Comparison of ENCODE assay signal across 8 cellular contexts in genomic region chr1:221776495-221777413, GRCh38. TPM values are rescaled to one million over a fixed set of nuclear protein-coding genes. Genes with fewer than 3 reads are reported as not detected.
DNase-seq lines count a peak whose midpoint lies in the region; ATAC-seq, FAIRE-seq and TF ChIP-seq lines count a peak whose summit lies in the region.

No MANE protein-coding gene starts in this region.

- H3K4me1 ChIP-seq in smooth muscle cell (ENCODE audit: low read depth) = no peaks in the 10 kb centered on the region

- H3K27ac ChIP-seq in smooth muscle cell (ENCODE audit: low read depth) = no peak overlapping the region

- DNase-seq in Kasumi-1 (lab: John Stamatoyannopoulos, UW) (peak; percentile 7 to 23), immature natural killer cell (no peak), urothelium cell line (ENCODE audit: low spot score) (no peak), pons (ENCODE audit: low spot score) (no peak), MCF 10A (ENCODE audit: unreplicated experiment) (no peak), smooth muscle cell (lab: John Stamatoyannopoulos, UW; ENCODE audit: unreplicated experiment) (no peak)

- peaks cover 65 to 67% of the 10 kb centered on the region in 2 donors for H3K4me1 Mint-ChIP-seq in immature natural killer cell
- H3K4me1 Mint-ChIP-seq in MCF 10A (ENCODE audit: insufficient read depth, unreplicated experiment) = peaks cover 5% of the 10 kb centered on the region

- CTCF ChIA-PET in MCF 10A (lab: Yijun Ruan, JAX) = interaction anchor here (0.6 to 1.0 kb wide), 4 partner anchors 318 to 857 kb away, joined by 3 read pairs; no protein-coding TSS in a partner anchor

- WGBS in smooth muscle cell (ENCODE audit: low lambda C conversion rate) = 85% methylated on average over 6 of the region's 6 CpGs

- H3K9me3 ChIP-seq in smooth muscle cell (replicated peaks; ENCODE audit: low read depth) = no peaks in the 10 kb centered on the region

- H3K9me3 Mint-ChIP-seq in immature natural killer cell = no peaks in the 10 kb centered on the region
- H3K9me3 Mint-ChIP-seq in MCF 10A (ENCODE audit: unreplicated experiment) = no peaks in the 10 kb centered on the region

- H3K4me2 ChIP-seq in smooth muscle cell = no peak overlapping the region

- H3K27ac Mint-ChIP-seq in immature natural killer cell (peak overlapping the region; percentile 93 to 98 (median 96)), MCF 10A (ENCODE audit: low read depth, unreplicated experiment) (no peak overlapping the region)

- H3K36me3 Mint-ChIP-seq in immature natural killer cell (no peaks in the 10 kb centered on the region), MCF 10A (ENCODE audit: insufficient read depth, unreplicated experiment) (no peaks in the 10 kb centered on the region)

- TF ChIP-seq CTCF in MCF 10A (IDR thresholded peaks at IDR 0.05; ENCODE audit: unreplicated experiment) = no peak
- TF ChIP-seq CTCF in smooth muscle cell (IDR thresholded peaks at IDR 0.05; ENCODE audit: borderline replicate concordance, insufficient read depth, poor library complexity, severe bottlenecking) = no peak

- H3K27me3 ChIP-seq in smooth muscle cell (ENCODE audit: low read depth) = no peaks in the 10 kb centered on the region

- FAIRE-seq in urothelium cell line (lab: Jason Lieb, UNC) = no peak

- intact Hi-C loops in MCF 10A (cut with micrococcal nuclease) = no loop called here

- POLR2A ChIA-PET in MCF 10A (lab: Yijun Ruan, JAX) = no interaction called here

- H3K79me2 ChIP-seq in smooth muscle cell (ENCODE audit: low read depth) = no peaks in the 10 kb centered on the region

- H2AFZ ChIP-seq in smooth muscle cell (ENCODE audit: low read depth) = no peak overlapping the region

- no peak overlapping the region for H3K9ac ChIP-seq in smooth muscle cell (ENCODE audit: low read depth)

- peaks cover 3 to 5% (median 5%) of the 10 kb centered on the region in 3 donors for H3K27me3 Mint-ChIP-seq in immature natural killer cell (ENCODE audit: low read depth in 3 of 3)
- no peaks in the 10 kb centered on the region for H3K27me3 Mint-ChIP-seq in MCF 10A (ENCODE audit: insufficient read depth, unreplicated experiment)

- no peaks in the 10 kb centered on the region for H3K36me3 ChIP-seq in smooth muscle cell (ENCODE audit: low read depth)

- BruUV-seq in MCF 10A (replicated peaks; lab: Mats Ljungman, UMichigan) = no TSS peak

- no peaks in the 10 kb centered on the region for H3F3A ChIP-seq in smooth muscle cell (ENCODE audit: low read depth)

- no peak overlapping the region for H3K4me3 ChIP-seq in smooth muscle cell

- no peaks in the 10 kb centered on the region for H4K20me1 ChIP-seq in smooth muscle cell (ENCODE audit: low read depth)

- peak overlapping the region; percentile 28 to 85 (median 76) for H3K4me3 Mint-ChIP-seq in immature natural killer cell
- no peak overlapping the region for H3K4me3 Mint-ChIP-seq in MCF 10A (ENCODE audit: unreplicated experiment)

- ATAC-seq in GM18858 (IDR thresholded peaks at IDR 0.05; ENCODE audit: unreplicated experiment) (peak; percentile 28), GM21825 (IDR thresholded peaks at IDR 0.05; ENCODE audit: unreplicated experiment) (peak; percentile 35)

RNA-seq across cellular contexts. Expression of gene DUSP10, which starts 34.9 kb away (rescaled TPM):
- 10 to 100 TPM; 10.7 to 25.6 (median 14.7) TPM for polyA plus RNA-seq in immature natural killer cell
- total RNA-seq in MCF 10A (2022) = 15.9 and 22.0 TPM in 2 replicates
- total RNA-seq in smooth muscle cell = 78.2 and 104 TPM in 2 replicates
- polyA plus RNA-seq in smooth muscle cell = 49.7 and 56.8 TPM in 2 replicates

Comparison
In these comparisons a context has a peak if more than half of its experiments do, and no peak if none do; other contexts are left out.
1. DNase-seq: peak in Kasumi-1 (2 of 2); none in immature natural killer cell (0 of 3), urothelium cell line (single experiment), pons (single experiment), MCF 10A (single experiment) and smooth muscle cell (single experiment).